8 cellular contexts compared by ENCODE assay signal in genomic region chr15:75200765-75201608, GRCh38.
DNase-seq lines count a peak whose midpoint lies in the region; ATAC-seq and TF ChIP-seq lines count a peak whose summit lies in the region.

No MANE protein-coding gene starts in this region.

- H3K36me3 ChIP-seq in OCI-LY3 (replicated peaks; ENCODE audit: low read depth, low read length) = no peaks in the 10 kb centered on the region
- H3K36me3 ChIP-seq in iPS-20b (ENCODE audit: insufficient read depth, low read depth, low read length) = peaks cover 5% of the 10 kb centered on the region; the same call in 1 of the 2 replicates

- H3K9ac ChIP-seq in OCI-LY3 (ENCODE audit: low read length) = peak overlapping the region; percentile 41
- H3K9ac ChIP-seq in iPS-20b (ENCODE audit: low read depth, low read length) = peak overlapping the region; percentile 57; the same call in 1 of the 2 replicates

- peak; percentile 55 to 62 for DNase-seq in stimulated activated CD4-positive, alpha-beta T cell treated with anti-CD3 and anti-CD28 coated beads, Interleukin-2, amount 100 ng/mL, for 24 hours

- peaks cover 30% of the 10 kb centered on the region for H4K20me1 ChIP-seq in OCI-LY3 (ENCODE audit: insufficient read depth, low read length)

- peak overlapping the region; percentile 81 for H3K4me2 ChIP-seq in OCI-LY3 (ENCODE audit: low read length)

- H3K27me3 ChIP-seq in OCI-LY3 (ENCODE audit: low read depth, low read length) (peaks cover 26% of the 10 kb centered on the region), iPS-20b (ENCODE audit: insufficient read depth, low read length) (peaks cover 18% of the 10 kb centered on the region)

- H3K27ac ChIP-seq in 22Rv1 = peak overlapping the region; percentile 77
- H3K27ac ChIP-seq in OCI-LY3 (ENCODE audit: low read length) = no peak overlapping the region
- peak overlapping the region; percentile 37 for H3K27ac ChIP-seq in angular gyrus (ENCODE audit: low read depth, low read length)
- no peak overlapping the region for H3K27ac ChIP-seq in iPS-20b (ENCODE audit: low read length)

- peaks cover 56% of the 10 kb centered on the region for H3K4me1 ChIP-seq in OCI-LY3 (ENCODE audit: low read length)
- peaks cover 30% of the 10 kb centered on the region; the same call in 1 of the 2 replicates for H3K4me1 ChIP-seq in iPS-20b (ENCODE audit: insufficient read depth, low read length)

- H3K4me3 ChIP-seq in OCI-LY3 (ENCODE audit: low read length) = peak overlapping the region; percentile 86
- peak overlapping the region; percentile 77 for H3K4me3 ChIP-seq in iPS-20b (ENCODE audit: low read length)

- H3K79me2 ChIP-seq in OCI-LY3 (ENCODE audit: low read length) = peaks cover 40% of the 10 kb centered on the region

- no peaks in the 10 kb centered on the region for H3K9me3 ChIP-seq in OCI-LY3 (ENCODE audit: insufficient read depth, low read length)
- no peaks in the 10 kb centered on the region for H3K9me3 ChIP-seq in iPS-20b (ENCODE audit: insufficient read depth, low read depth, low read length)

- H2AFZ ChIP-seq in OCI-LY3 (ENCODE audit: low read depth, low read length) = peak overlapping the region; percentile 55

- peak; percentile 11 for TF ChIP-seq POLR2A in GM19193 (IDR thresholded peaks at IDR 0.05; ENCODE audit: extremely low read depth, insufficient read depth, insufficient read length)

- ATAC-seq in GM21619 (IDR thresholded peaks at IDR 0.05; ENCODE audit: unreplicated experiment) (no peak), GM18858 (IDR thresholded peaks at IDR 0.05; ENCODE audit: unreplicated experiment) (no peak)

- no peak for TF ChIP-seq CTCF in 22Rv1 (IDR thresholded peaks at IDR 0.05)
- TF ChIP-seq CTCF in OCI-LY3 (IDR thresholded peaks at IDR 0.05; ENCODE audit: low read depth, low read length) = no peak

Comparison
In these comparisons a context has a peak if more than half of its experiments do, and no peak if none do; other contexts are left out.
1. H3K27ac ChIP-seq: peak in 22Rv1 (single experiment) and angular gyrus (single experiment); none in OCI-LY3 (single experiment) and iPS-20b (single experiment).